ENCODE assay signal across 1 cellular context in genomic region chr16:901149-901548, GRCh38.
TF ChIP-seq lines count a peak whose summit lies in the region.

No MANE protein-coding gene starts in this region.

TF ChIP-seq in GM23338, 12 proteins besides CTCF, POLR2A, EP300 and RAD21 (continued from another document):
- TF ChIP-seq ZNF462 (CRISPR knock-in tag; IDR thresholded peaks at IDR 0.05): no peak
- TF ChIP-seq EZH2 (IDR thresholded peaks at IDR 0.05; ENCODE audit: low read depth, unreplicated experiment): no peak
- no peak for TF ChIP-seq JUNB (IDR thresholded peaks at IDR 0.05; ENCODE audit: unreplicated experiment)
- no peak for TF ChIP-seq ETS1 (IDR thresholded peaks at IDR 0.05)
- TF ChIP-seq EZH2phosphoT487 (IDR thresholded peaks at IDR 0.05; ENCODE audit: unreplicated experiment): no peak
